ENCODE assay signal across 8 cellular contexts in the genomic region with DNA sequence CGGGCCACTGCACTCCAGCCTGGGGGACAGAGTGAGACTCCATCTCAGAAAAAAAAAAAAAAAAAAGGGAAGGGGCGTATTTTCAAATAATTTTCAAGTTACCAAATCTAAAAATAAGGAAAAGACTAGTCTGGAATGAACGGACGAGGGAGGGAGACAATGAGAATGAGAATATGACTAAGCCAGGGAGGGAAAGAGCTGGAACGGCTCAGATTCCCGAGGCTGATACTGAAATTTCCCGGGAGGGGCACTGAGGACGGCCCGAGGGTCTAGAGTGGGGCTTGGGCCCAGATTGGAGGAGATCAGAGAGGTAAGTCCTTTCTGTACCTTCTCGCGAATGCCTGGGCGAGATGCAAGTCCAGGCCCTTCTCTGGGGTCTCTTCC. TPM values are rescaled to one million over a fixed set of nuclear protein-coding genes. Genes with fewer than 3 reads are reported as not detected.
A peak's percentile ranks its signal among the peaks of the same experiment; 100 is the strongest.
DNase-seq lines count a peak whose midpoint lies in the region; ATAC-seq and TF ChIP-seq lines count a peak whose summit lies in the region.

No MANE protein-coding gene starts in this region.

- ATAC-seq in HG02870 (IDR thresholded peaks at IDR 0.05; ENCODE audit: unreplicated experiment) = no peak
- no peak for ATAC-seq in GM21515 (IDR thresholded peaks at IDR 0.05; ENCODE audit: unreplicated experiment)

- peak overlapping the region; percentile 69 for H3K4me3 ChIP-seq in AG10803 (ENCODE audit: low read length)
- H3K4me3 ChIP-seq in Peyer's patch = peak overlapping the region; percentile 34 to 55 (median 51)
- peak overlapping the region; percentile 22 to 63 (median 52) for H3K4me3 ChIP-seq in esophagus squamous epithelium
- H3K4me3 ChIP-seq in ovary = peak overlapping the region; percentile 45
- H3K4me3 ChIP-seq in HAP-1 = no peak overlapping the region

- TF ChIP-seq POLR2A in Peyer's patch (IDR thresholded peaks at IDR 0.05) (no peak), esophagus squamous epithelium (IDR thresholded peaks at IDR 0.05) (no peak), ovary (IDR thresholded peaks at IDR 0.05) (no peak)

- WGBS in esophagus squamous epithelium, 2 donors = 11 to 35% methylated on average over 9 to 12 of the region's 12 CpGs
- 15 to 25% (median 25%) methylated on average over 12 of the region's 12 CpGs for WGBS in ovary, 3 donors

- no peak for TF ChIP-seq EP300 in ovary (IDR thresholded peaks at IDR 0.05)

- H3K9me3 ChIP-seq in Peyer's patch = no peaks in the 10 kb centered on the region
- no peaks in the 10 kb centered on the region for H3K9me3 ChIP-seq in esophagus squamous epithelium
- no peaks in the 10 kb centered on the region for H3K9me3 ChIP-seq in ovary
- H3K9me3 ChIP-seq in HAP-1 = no peaks in the 10 kb centered on the region

- no peak for TF ChIP-seq CTCF in AG10803 (conservative IDR thresholded peaks at IDR 0.05; ENCODE audit: low read length)
- no peak for TF ChIP-seq CTCF in Peyer's patch (IDR thresholded peaks at IDR 0.05)
- no peak for TF ChIP-seq CTCF in esophagus squamous epithelium (IDR thresholded peaks at IDR 0.05)
- no peak for TF ChIP-seq CTCF in ovary (IDR thresholded peaks at IDR 0.05)
- TF ChIP-seq CTCF in GM13976 (IDR thresholded peaks at IDR 0.05; ENCODE audit: borderline replicate concordance, control extremely low read depth, extremely low read depth, insufficient read depth, missing control alignments) = no peak

- H3K36me3 ChIP-seq in Peyer's patch (no peaks in the 10 kb centered on the region), esophagus squamous epithelium (no peaks in the 10 kb centered on the region), ovary (no peaks in the 10 kb centered on the region), HAP-1 (replicated peaks) (no peaks in the 10 kb centered on the region)

- intact Hi-C loops in esophagus squamous epithelium (cut with DNase I) = loop anchor here (2.0 kb wide), 1 partner anchor 63 kb away; no protein-coding TSS in a partner anchor
- intact Hi-C loops in ovary (cut with DNase I) = loop anchor here in 3 of 4 donors (2.0 to 5.0 kb wide), 2 partner anchors 63 to 65 kb away; no protein-coding TSS in a partner anchor

- DNase-seq in AG10803 (ENCODE audit: low read depth) (peak; percentile 42), Peyer's patch (no peak), esophagus squamous epithelium (lab: John Stamatoyannopoulos, UW) (no peak), ovary (no peak), HAP-1 (ENCODE audit: low spot score in 2 of 2) (no peak), GM13976 (ENCODE audit: low spot score) (no peak)

- H3K4me1 ChIP-seq in Peyer's patch = peaks cover 0 to 12% (median 0%) of the 10 kb centered on the region in 4 donors
- peaks cover 7 to 48% (median 20%) of the 10 kb centered on the region in 3 donors for H3K4me1 ChIP-seq in esophagus squamous epithelium
- peaks cover 5% of the 10 kb centered on the region for H3K4me1 ChIP-seq in ovary (ENCODE audit: insufficient read depth)
- no peaks in the 10 kb centered on the region for H3K4me1 ChIP-seq in HAP-1

- peak overlapping the region in 3 of 4 donors; percentile 43 to 67 (median 53) for H3K27ac ChIP-seq in Peyer's patch
- peak overlapping the region; percentile 47 to 80 (median 72) for H3K27ac ChIP-seq in esophagus squamous epithelium
- H3K27ac ChIP-seq in ovary = peak overlapping the region in 1 of 2 donors; percentile 39

- H3K27me3 ChIP-seq in Peyer's patch (no peaks in the 10 kb centered on the region), esophagus squamous epithelium (peaks cover 0 to 11% (median 0%) of the 10 kb centered on the region in 4 donors), ovary (no peaks in the 10 kb centered on the region), HAP-1 (ENCODE audit: low read depth) (no peaks in the 10 kb centered on the region)

- in situ Hi-C loops in HAP-1 (cut with MboI; ENCODE audit: low sequenced_read_pairs) = loop anchor here (5.0 kb wide), 1 partner anchor 63 kb away; no protein-coding TSS in a partner anchor
- in situ Hi-C loops in GM13976 (cut with MboI; ENCODE audit: low sequenced_read_pairs, unreplicated experiment) = loop anchor here (5.0 kb wide), 1 partner anchor 63 kb away; no protein-coding TSS in a partner anchor

RNA-seq across cellular contexts. Expression of a gene that starts 3.4 kb away (rescaled TPM):
- not detected for total RNA-seq in Peyer's patch
- under 1 TPM in 1 of 4 donors, not detected in 3; 0.13 TPM for total RNA-seq in esophagus squamous epithelium
- total RNA-seq in ovary = under 1 TPM in 3 of 7 donors, not detected in 4; 0.15 to 0.28 (median 0.27) TPM
- polyA plus RNA-seq in ovary = under 1 TPM in 1 of 2 donors, not detected in 1; 0.33 TPM

RNA-seq across cellular contexts. Expression of a gene that starts 25.0 kb away (rescaled TPM):
- total RNA-seq in Peyer's patch = 100 to 1,000 TPM; 131 to 150 (median 133) TPM
- 100 to 1,000 TPM; 165 to 215 (median 167) TPM for total RNA-seq in esophagus squamous epithelium
- total RNA-seq in ovary = 100 to 1,000 TPM; 170 to 223 (median 202) TPM
- polyA plus RNA-seq in ovary = 100 to 1,000 TPM; 242 to 243 TPM

RNA-seq across cellular contexts. Expression of a gene that starts 29.2 kb away (rescaled TPM):
- total RNA-seq in Peyer's patch (10 to 100 TPM in 2 of 4 donors, 1 to 10 TPM in 2; 8.6 to 31.4 (median 11.6) TPM), esophagus squamous epithelium (10 to 100 TPM in 1 of 4 donors, 1 to 10 TPM in 2, under 1 TPM in 1; 0.61 to 13.4 (median 6.0) TPM), ovary (10 to 100 TPM in 6 of 7 donors, 1 to 10 TPM in 1; 8.3 to 30.9 (median 16.0) TPM)
- polyA plus RNA-seq in ovary = 10 to 100 TPM; 13.6 to 34.6 TPM
